ENCODE assay signal across 1 cellular context in the genomic region with DNA sequence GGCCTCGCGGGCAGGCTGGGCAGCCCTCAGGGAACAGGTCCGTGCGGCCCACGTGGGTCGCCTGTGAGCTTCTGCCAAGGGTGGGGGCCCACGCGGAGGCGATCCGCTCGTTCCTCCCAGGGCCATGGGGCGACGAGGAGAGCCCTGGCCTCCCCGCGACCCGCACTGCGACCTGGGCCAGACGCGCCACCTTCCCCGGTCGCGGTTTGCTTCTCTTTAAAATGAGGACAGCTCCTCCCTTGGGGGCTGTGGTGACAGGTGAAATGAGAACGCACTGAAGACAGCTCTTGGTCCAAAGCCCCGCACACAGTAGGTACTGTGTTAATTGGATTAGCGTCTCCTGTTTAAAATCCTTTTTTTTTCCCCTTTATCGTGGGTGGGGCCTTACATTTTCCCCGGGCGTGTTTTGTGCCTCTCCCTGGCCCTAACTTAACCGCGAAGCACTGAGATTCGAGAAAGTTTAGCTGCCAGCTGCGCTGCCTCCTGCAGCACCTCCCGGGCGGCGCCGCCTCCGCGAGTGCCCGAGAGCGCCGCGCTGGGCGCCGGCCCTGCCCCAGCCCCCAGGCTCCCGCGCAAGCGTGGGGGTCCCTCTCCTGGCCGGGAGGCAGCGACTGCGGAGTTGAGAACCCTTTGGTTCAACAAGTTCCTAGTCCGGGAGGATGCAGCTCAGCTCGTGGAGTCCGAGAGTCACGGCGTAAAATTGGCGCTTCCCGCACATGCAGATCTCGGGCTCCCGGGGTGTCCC.
A peak's percentile ranks its signal among the peaks of the same experiment; 100 is the strongest.
TF ChIP-seq lines count a peak whose summit lies in the region.

No MANE protein-coding gene starts in this region.

TF ChIP-seq in H1, 55 proteins besides CTCF, POLR2A, EP300 and RAD21:
- no peak for TF ChIP-seq CBX8 (IDR thresholded peaks at IDR 0.05; ENCODE audit: borderline replicate concordance, low read depth, low read length)
- no peak for TF ChIP-seq SP2 (IDR thresholded peaks at IDR 0.05; ENCODE audit: low read length)
- no peak for TF ChIP-seq CEBPB (IDR thresholded peaks at IDR 0.05; ENCODE audit: low read depth, low read length)
- TF ChIP-seq SUZ12 (IDR thresholded peaks at IDR 0.05; ENCODE audit: low read length): peak; percentile 81; the same call in 1 of the 2 replicates
- no peak for TF ChIP-seq TBP (IDR thresholded peaks at IDR 0.05; ENCODE audit: low read depth, low read length)
- peak; percentile 77 for TF ChIP-seq EZH2 (IDR thresholded peaks at IDR 0.05; ENCODE audit: low read depth, low read length, severe bottlenecking)
- no peak for TF ChIP-seq SIRT6 (IDR thresholded peaks at IDR 0.05; ENCODE audit: low read length)
- no peak for TF ChIP-seq KDM5A (IDR thresholded peaks at IDR 0.05; ENCODE audit: low read length)
- TF ChIP-seq, protein P1, sequence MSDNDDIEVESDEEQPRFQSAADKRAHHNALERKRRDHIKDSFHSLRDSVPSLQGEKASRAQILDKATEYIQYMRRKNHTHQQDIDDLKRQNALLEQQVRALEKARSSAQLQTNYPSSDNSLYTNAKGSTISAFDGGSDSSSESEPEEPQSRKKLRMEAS (IDR thresholded peaks at IDR 0.05): no peak
